Comparison of ENCODE assay signal across 22 cellular contexts in the genomic region with DNA sequence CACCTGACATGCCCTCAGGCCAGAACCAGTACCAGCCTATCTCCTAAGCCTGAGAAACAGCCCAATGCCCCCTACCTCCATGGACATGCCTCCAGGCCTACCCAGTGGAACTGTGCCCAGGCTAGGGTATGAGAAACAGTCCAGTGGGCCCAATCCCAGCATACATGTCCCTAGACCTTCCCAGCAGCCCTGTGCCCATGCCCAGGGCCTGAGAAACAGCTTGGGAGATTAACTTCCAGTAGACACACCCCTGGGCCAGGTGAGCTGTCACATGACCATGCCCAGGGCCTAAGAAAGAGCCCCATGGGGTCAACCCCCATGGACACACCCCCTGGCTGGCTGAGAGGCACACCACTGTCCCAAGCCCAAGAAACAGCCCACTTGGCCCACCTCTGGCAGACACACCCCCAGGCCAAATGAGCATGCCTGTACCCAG.
"Had no signal": no experiment of that assay in that cellular context is flagged by ENCODE, and none has a peak within 500 bp of the region (broad histone marks: within the 10 kb centered on the region; RNA-seq: fewer than 3 reads in every experiment).

No MANE protein-coding gene starts in this region.

- H3K79me2 ChIP-seq: hepatocyte had no signal

- H3K4me3 Mint-ChIP-seq: activated CD4-positive, alpha-beta memory T cell treated with anti-CD3 and anti-CD28 coated beads, Interleukin-2, amount 10 ng/mL, durations not matched to agents 7 days and 5 days; activated CD8-positive, alpha-beta memory T cell treated with anti-CD3 and anti-CD28 coated beads, Interleukin-2, amount 10 ng/mL, durations not matched to agents 7 days and 5 days; activated naive CD4-positive, alpha-beta T cell treated with anti-CD3 and anti-CD28 coated beads, Interleukin-2, amount 10 ng/mL, durations not matched to agents 7 days and 5 days; activated naive CD8-positive, alpha-beta T cell treated with anti-CD3 and anti-CD28 coated beads, Interleukin-2, amount 50 U/mL, for 24 hours; activated T-cell treated with anti-CD3 and anti-CD28 coated beads, Interleukin-2, amount 50 U/mL, for 24 hours; mesothelial cell of epicardium; nephron progenitor cell had no signal

- H3K27me3 ChIP-seq: brain microvascular endothelial cell, esophagus muscularis mucosa, hepatocyte, stomach had no signal

- H3K4me1 ChIP-seq: esophagus muscularis mucosa, stomach had no signal

- H3K27ac ChIP-seq: brain microvascular endothelial cell, hepatocyte, stomach had no signal

- H2AFZ ChIP-seq: hepatocyte had no signal

- DNase-seq: activated CD4-positive, alpha-beta memory T cell treated with anti-CD3 and anti-CD28 coated beads, Interleukin-2, amount 10 ng/mL, durations not matched to agents 7 days and 5 days; activated CD4-positive, alpha-beta T cell treated with anti-CD3 and anti-CD28 coated beads for 48 hours; activated CD4-positive, CD25-positive, alpha-beta regulatory T cell; activated CD8-positive, alpha-beta memory T cell treated with anti-CD3 and anti-CD28 coated beads, Interleukin-2, amount 10 ng/mL, durations not matched to agents 7 days and 5 days; activated effector memory CD4-positive, alpha-beta T cell treated with Interleukin-2 at 50 U/mL for 16 hours; activated naive CD4-positive, alpha-beta T cell treated with anti-CD3 and anti-CD28 coated beads, Interleukin-2, amount 10 ng/mL, durations not matched to agents 7 days and 5 days; activated naive CD8-positive, alpha-beta T cell treated with anti-CD3 and anti-CD28 coated beads, Interleukin-2, amount 50 U/mL, for 24 hours; activated T-cell treated with anti-CD3 and anti-CD28 coated beads, Interleukin-2, amount 50 U/mL, for 24 hours; anterior cingulate cortex; brain microvascular endothelial cell; effector CD4-positive, alpha-beta T cell; nephron progenitor cell; occipital lobe; posterior cingulate gyrus; small intestine; stimulated activated CD4-positive, alpha-beta T cell treated with anti-CD3 and anti-CD28 coated beads, Interleukin-15, amount 100 ng/mL, for 24 hours; stimulated activated CD4-positive, alpha-beta T cell treated with anti-CD3 and anti-CD28 coated beads, Interleukin-4, amount 100 ng/mL, for 1 hour; stomach; T1000 had no signal

- H3K27ac Mint-ChIP-seq: activated CD4-positive, alpha-beta memory T cell treated with anti-CD3 and anti-CD28 coated beads, Interleukin-2, amount 10 ng/mL, durations not matched to agents 7 days and 5 days; activated CD8-positive, alpha-beta memory T cell treated with anti-CD3 and anti-CD28 coated beads, Interleukin-2, amount 10 ng/mL, durations not matched to agents 7 days and 5 days; activated naive CD4-positive, alpha-beta T cell treated with anti-CD3 and anti-CD28 coated beads, Interleukin-2, amount 10 ng/mL, durations not matched to agents 7 days and 5 days; activated naive CD8-positive, alpha-beta T cell treated with anti-CD3 and anti-CD28 coated beads, Interleukin-2, amount 50 U/mL, for 24 hours; activated T-cell treated with anti-CD3 and anti-CD28 coated beads, Interleukin-2, amount 50 U/mL, for 24 hours; mesothelial cell of epicardium had no signal

- H3K27me3 Mint-ChIP-seq: activated CD4-positive, alpha-beta memory T cell treated with anti-CD3 and anti-CD28 coated beads, Interleukin-2, amount 10 ng/mL, durations not matched to agents 7 days and 5 days; activated CD8-positive, alpha-beta memory T cell treated with anti-CD3 and anti-CD28 coated beads, Interleukin-2, amount 10 ng/mL, durations not matched to agents 7 days and 5 days; activated naive CD4-positive, alpha-beta T cell treated with anti-CD3 and anti-CD28 coated beads, Interleukin-2, amount 10 ng/mL, durations not matched to agents 7 days and 5 days; activated naive CD8-positive, alpha-beta T cell treated with anti-CD3 and anti-CD28 coated beads, Interleukin-2, amount 50 U/mL, for 24 hours; activated T-cell treated with anti-CD3 and anti-CD28 coated beads, Interleukin-2, amount 50 U/mL, for 24 hours had no signal

- H3K4me2 ChIP-seq: hepatocyte had no signal

- H3K4me3 ChIP-seq: esophagus muscularis mucosa, hepatocyte, stomach had no signal

- H3K4me1 Mint-ChIP-seq: activated CD8-positive, alpha-beta memory T cell treated with anti-CD3 and anti-CD28 coated beads, Interleukin-2, amount 10 ng/mL, durations not matched to agents 7 days and 5 days; activated naive CD4-positive, alpha-beta T cell treated with anti-CD3 and anti-CD28 coated beads, Interleukin-2, amount 10 ng/mL, durations not matched to agents 7 days and 5 days; activated naive CD8-positive, alpha-beta T cell treated with anti-CD3 and anti-CD28 coated beads, Interleukin-2, amount 50 U/mL, for 24 hours; mesothelial cell of epicardium; nephron progenitor cell had no signal

- ATAC-seq: activated CD8-positive, alpha-beta memory T cell treated with anti-CD3 and anti-CD28 coated beads, Interleukin-2, amount 10 ng/mL, durations not matched to agents 7 days and 5 days; activated naive CD8-positive, alpha-beta T cell treated with anti-CD3 and anti-CD28 coated beads, Interleukin-2, amount 50 U/mL, for 24 hours had no signal
